Comparison of ENCODE assay signal across 1 cellular context in genomic region chr14:23544511-23545447, GRCh38.
TF ChIP-seq lines count a peak whose summit lies in the region.

No MANE protein-coding gene starts in this region.

TF ChIP-seq in H1, 55 proteins besides CTCF, POLR2A, EP300 and RAD21:
- TF ChIP-seq RFX5 (IDR thresholded peaks at IDR 0.05; ENCODE audit: borderline replicate concordance, low read depth, low read length) (no peak), CEBPB (IDR thresholded peaks at IDR 0.05; ENCODE audit: low read depth, low read length) (0 out of 2 replicates have a peak, but pooled peaks have one; percentile 28), SP4 (IDR thresholded peaks at IDR 0.05; ENCODE audit: low read length) (no peak), CBX5 (IDR thresholded peaks at IDR 0.05; ENCODE audit: low read depth, low read length) (no peak), YY1 (IDR thresholded peaks at IDR 0.05; ENCODE audit: low read depth, low read length) (peak; percentile 81), EZH2 (IDR thresholded peaks at IDR 0.05; ENCODE audit: low read depth, low read length, severe bottlenecking) (no peak), EGR1 (IDR thresholded peaks at IDR 0.05; ENCODE audit: borderline replicate concordance, low read depth, low read length) (no peak), POLR2AphosphoS5 (IDR thresholded peaks at IDR 0.05; ENCODE audit: low read depth, low read length) (peak; percentile 53; the same call in 1 of the 2 replicates), CHD2 (IDR thresholded peaks at IDR 0.05; ENCODE audit: low read length) (no peak), NANOG (IDR thresholded peaks at IDR 0.05; ENCODE audit: insufficient read depth, low read depth, low read length, poor library complexity, severe bottlenecking) (no peak), RNF2 (IDR thresholded peaks at IDR 0.05; ENCODE audit: borderline replicate concordance, low read depth, low read length, missing control alignments, poor library complexity, severe bottlenecking) (no peak), RBBP5 (IDR thresholded peaks at IDR 0.05; ENCODE audit: borderline replicate concordance, low read depth, low read length) (peak; percentile 35; the same call in 1 of the 2 replicates), E2F6 (IDR thresholded peaks at IDR 0.05) (peak; percentile 85), SIX5 (IDR thresholded peaks at IDR 0.05; ENCODE audit: low read depth, low read length) (no peak), TEAD4 (IDR thresholded peaks at IDR 0.05; ENCODE audit: low read depth, low read length) (no peak), MAX (IDR thresholded peaks at IDR 0.05) (peak; percentile 77), NRF1 (IDR thresholded peaks at IDR 0.05; ENCODE audit: low read depth, low read length) (no peak), SP1 (IDR thresholded peaks at IDR 0.05; ENCODE audit: low read depth, low read length) (peak; percentile 12; the same call in 1 of the 2 replicates), ATF3 (IDR thresholded peaks at IDR 0.05; ENCODE audit: insufficient read depth, low read depth, low read length) (no peak), MAFK (IDR thresholded peaks at IDR 0.05; ENCODE audit: low read depth, low read length) (no peak), TAF1 (IDR thresholded peaks at IDR 0.05; ENCODE audit: low read depth, low read length) (peak; percentile 58; the same call in 1 of the 2 replicates), TCF12 (IDR thresholded peaks at IDR 0.05; ENCODE audit: low read depth, low read length) (0 out of 2 replicates have a peak, but pooled peaks have one; percentile 30), ASH2L (IDR thresholded peaks at IDR 0.05; ENCODE audit: low read length) (peak; percentile 77), KDM1A (IDR thresholded peaks at IDR 0.05; ENCODE audit: borderline replicate concordance, low read length) (0 out of 2 replicates have a peak, but pooled peaks have one; percentile 39), CREB1 (IDR thresholded peaks at IDR 0.05) (peak; percentile 31; the same call in 1 of the 2 replicates), SAP30 (IDR thresholded peaks at IDR 0.05; ENCODE audit: insufficient read depth, insufficient replicate concordance, low read length) (no peak), SRF (IDR thresholded peaks at IDR 0.05; ENCODE audit: low read depth, low read length) (no peak), GTF2F1 (IDR thresholded peaks at IDR 0.05; ENCODE audit: borderline replicate concordance, low read depth, low read length) (no peak), SIN3A (conservative IDR thresholded peaks at IDR 0.05 in 1 of 2, IDR thresholded peaks at IDR 0.05 in 1 of 2; ENCODE audit: low read depth in 1 of 2, low read length in 2 of 2) (0 out of 4 replicates have a peak, but pooled peaks of 1 of the 2 experiments have one; percentile 33), ZNF274 (IDR thresholded peaks at IDR 0.05; ENCODE audit: borderline replicate concordance, extremely low read depth, low read length) (no peak), CTBP2 (IDR thresholded peaks at IDR 0.05; ENCODE audit: borderline replicate concordance, insufficient read depth, insufficient read length, low read length) (no peak)
- TF ChIP-seq, protein P1, sequence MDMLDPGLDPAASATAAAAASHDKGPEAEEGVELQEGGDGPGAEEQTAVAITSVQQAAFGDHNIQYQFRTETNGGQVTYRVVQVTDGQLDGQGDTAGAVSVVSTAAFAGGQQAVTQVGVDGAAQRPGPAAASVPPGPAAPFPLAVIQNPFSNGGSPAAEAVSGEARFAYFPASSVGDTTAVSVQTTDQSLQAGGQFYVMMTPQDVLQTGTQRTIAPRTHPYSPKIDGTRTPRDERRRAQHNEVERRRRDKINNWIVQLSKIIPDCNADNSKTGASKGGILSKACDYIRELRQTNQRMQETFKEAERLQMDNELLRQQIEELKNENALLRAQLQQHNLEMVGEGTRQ (IDR thresholded peaks at IDR 0.05; ENCODE audit: low read length), result no peak
- TF ChIP-seq, protein P2, sequence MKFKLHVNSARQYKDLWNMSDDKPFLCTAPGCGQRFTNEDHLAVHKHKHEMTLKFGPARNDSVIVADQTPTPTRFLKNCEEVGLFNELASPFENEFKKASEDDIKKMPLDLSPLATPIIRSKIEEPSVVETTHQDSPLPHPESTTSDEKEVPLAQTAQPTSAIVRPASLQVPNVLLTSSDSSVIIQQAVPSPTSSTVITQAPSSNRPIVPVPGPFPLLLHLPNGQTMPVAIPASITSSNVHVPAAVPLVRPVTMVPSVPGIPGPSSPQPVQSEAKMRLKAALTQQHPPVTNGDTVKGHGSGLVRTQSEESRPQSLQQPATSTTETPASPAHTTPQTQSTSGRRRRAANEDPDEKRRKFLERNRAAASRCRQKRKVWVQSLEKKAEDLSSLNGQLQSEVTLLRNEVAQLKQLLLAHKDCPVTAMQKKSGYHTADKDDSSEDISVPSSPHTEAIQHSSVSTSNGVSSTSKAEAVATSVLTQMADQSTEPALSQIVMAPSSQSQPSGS (IDR thresholded peaks at IDR 0.05; ENCODE audit: low read length), result no peak
